13 cellular contexts compared by ENCODE assay signal in the genomic region with DNA sequence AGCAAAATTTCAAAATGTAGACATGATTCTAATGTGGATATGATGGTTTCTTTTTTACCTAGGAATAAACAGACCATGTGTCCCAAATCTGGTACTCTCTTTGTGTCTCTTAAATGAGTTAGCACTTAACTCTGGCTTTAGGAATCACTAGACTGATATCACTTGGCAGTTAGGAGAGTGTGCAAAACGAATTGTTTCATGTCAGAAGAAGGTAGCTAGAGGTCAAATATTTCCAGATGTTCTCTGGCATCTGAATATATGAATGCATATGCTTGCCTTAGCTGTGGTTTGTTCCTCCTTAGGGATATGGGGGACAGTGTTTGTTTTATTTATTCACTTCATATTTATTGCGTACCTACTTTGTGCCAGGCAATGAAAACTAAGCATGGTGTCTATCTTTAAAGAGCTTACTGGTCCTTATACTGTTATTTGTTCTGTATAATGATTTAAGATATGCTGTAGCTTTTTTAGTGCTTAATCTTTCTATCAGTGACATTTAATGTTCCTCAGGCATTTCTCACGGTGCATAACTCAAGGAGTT.
DNase-seq lines count a peak whose midpoint lies in the region; ATAC-seq, FAIRE-seq and TF ChIP-seq lines count a peak whose summit lies in the region.
"Had no signal": no experiment of that assay in that cellular context is flagged by ENCODE, and none has a peak within 500 bp of the region (broad histone marks: within the 10 kb centered on the region; RNA-seq: fewer than 3 reads in every experiment).

No MANE protein-coding gene starts in this region.

- POLR2A ChIA-PET in CD8-positive, alpha-beta memory T cell (lab: Charles Lee): interaction anchor here (0.5 to 1.8 kb wide), 5 partner anchors 21 to 246 kb away, joined by 3 to 6 read pairs (median 5); a partner anchor contains a TSS
- POLR2A ChIA-PET in activated CD8-positive, alpha-beta T cell treated with anti-CD3 and anti-CD28 coated beads for 36 hours (lab: Charles Lee): no interaction called here

- H3K9me3 ChIP-seq in BLaER1 treated with 17β-estradiol and CSF1 and Interleukin-3, amounts not matched to agents 10 nM and 100 nM (replicated peaks in 1 of 11): peaks cover 0 to 48% (median 31%) of the 10 kb centered on the region in 11 experiments; a peak in 15 of 22 replicates
- no peaks in the 10 kb centered on the region for H3K9me3 ChIP-seq in CD8-positive, alpha-beta memory T cell (ENCODE audit: low read length)
- H3K9me3 ChIP-seq in keratinocyte (ENCODE audit: control insufficient read depth, low read depth, low read length): no peaks in the 10 kb centered on the region

- peaks cover 6 to 86% (median 75%) of the 10 kb centered on the region in 11 experiments; a peak in 20 of 22 replicates for H3K36me3 ChIP-seq in BLaER1 treated with 17β-estradiol and CSF1 and Interleukin-3, amounts not matched to agents 10 nM and 100 nM
- H3K36me3 ChIP-seq in CD8-positive, alpha-beta memory T cell (ENCODE audit: insufficient read depth, low read length): peaks cover 3% of the 10 kb centered on the region
- no peaks in the 10 kb centered on the region for H3K36me3 ChIP-seq in keratinocyte (ENCODE audit: control insufficient read depth in 2 of 2, extremely low read depth in 1 of 2, insufficient read depth in 2 of 2, low read length in 2 of 2)

- peaks cover 17 to 51% (median 25%) of the 10 kb centered on the region in 3 donors for H3K36me3 Mint-ChIP-seq in CD8-positive, alpha-beta memory T cell
- H3K36me3 Mint-ChIP-seq in activated CD8-positive, alpha-beta T cell treated with anti-CD3 and anti-CD28 coated beads for 36 hours (ENCODE audit: low read depth): peaks cover 79% of the 10 kb centered on the region

- peak overlapping the region in 2 of 11 experiments; percentile 8 to 22; a peak in 1 of 22 replicates for H3K9ac ChIP-seq in BLaER1 treated with 17β-estradiol and CSF1 and Interleukin-3, amounts not matched to agents 10 nM and 100 nM
- H3K9ac ChIP-seq in keratinocyte (ENCODE audit: control insufficient read depth, extremely low read depth, insufficient read depth, low read length): no peak overlapping the region

- H3K27ac Mint-ChIP-seq in CD8-positive, alpha-beta memory T cell: peak overlapping the region; percentile 64 to 98 (median 82)
- peak overlapping the region; percentile 96 for H3K27ac Mint-ChIP-seq in activated CD8-positive, alpha-beta T cell treated with anti-CD3 and anti-CD28 coated beads for 36 hours

- H3K4me3 ChIP-seq in BLaER1 treated with 17β-estradiol and CSF1 and Interleukin-3, amounts not matched to agents 10 nM and 100 nM: no peak overlapping the region; a peak in 1 of 20 replicates
- H3K4me3 ChIP-seq in CD8-positive, alpha-beta memory T cell (ENCODE audit: low read length): peak overlapping the region; percentile 7
- H3K4me3 ChIP-seq in keratinocyte (ENCODE audit: control insufficient read depth in 2 of 3, extremely low read depth in 1 of 3, insufficient read depth in 2 of 3, low read depth in 1 of 3, low read length in 3 of 3): no peak overlapping the region
- H3K4me3 ChIP-seq: K562 had no signal

- dilution Hi-C loops in keratinocyte (cut with MboI; ENCODE audit: extremely low pct_ligation_motif_present, low sequenced_read_pairs): no loop called here

- DNase-seq in CD8-positive, alpha-beta memory T cell: no peak
- no peak for DNase-seq in activated CD8-positive, alpha-beta T cell treated with anti-CD3 and anti-CD28 coated beads for 36 hours
- DNase-seq in keratinocyte (ENCODE audit: low read depth, low spot score) (no peak), COR-L47 (lab: John Stamatoyannopoulos, UW) (no peak), cerebellar nuclear complex (lab: John Stamatoyannopoulos, UW) (no peak)
- DNase-seq: activated gamma-delta T cell treated with Interleukin-2 at 50 U/mL for 16 hours, hypothalamus, NCI-H1105 treated with DMSO at 0.1 percent for 48 hours, NCI-H82 had no signal

- no peak for TF ChIP-seq CTCF in activated CD8-positive, alpha-beta T cell treated with anti-CD3 and anti-CD28 coated beads for 36 hours (IDR thresholded peaks at IDR 0.05)
- TF ChIP-seq CTCF in keratinocyte (optimal IDR thresholded peaks at IDR 0.05 in 1 of 3, IDR thresholded peaks at IDR 0.05 in 1 of 3, conservative IDR thresholded peaks at IDR 0.05 in 1 of 3; ENCODE audit: extremely low read depth in 1 of 3, insufficient read depth in 2 of 3, low read length in 3 of 3): no peak

- peak overlapping the region; percentile 61 to 94 (median 87); a peak in 20 of 22 replicates for H3K4me2 ChIP-seq in BLaER1 treated with 17β-estradiol and CSF1 and Interleukin-3, amounts not matched to agents 10 nM and 100 nM
- no peak overlapping the region for H3K4me2 ChIP-seq in keratinocyte (ENCODE audit: control insufficient read depth, extremely low read depth, insufficient read depth, low read depth, low read length)

- H3K27ac ChIP-seq in BLaER1 treated with 17β-estradiol and CSF1 and Interleukin-3, amounts not matched to agents 10 nM and 100 nM: peak overlapping the region in 10 of 11 experiments; percentile 56 to 100 (median 97); a peak in 20 of 22 replicates
- peak overlapping the region; percentile 9 for H3K27ac ChIP-seq in CD8-positive, alpha-beta memory T cell (ENCODE audit: low read depth, low read length)
- no peak overlapping the region for H3K27ac ChIP-seq in keratinocyte (ENCODE audit: control insufficient read depth, insufficient read depth, low read length)
- H3K27ac ChIP-seq: C4-2B had no signal

- peak overlapping the region in 6 of 7 donors; percentile 34 to 86 (median 81) for H3K4me3 Mint-ChIP-seq in CD8-positive, alpha-beta memory T cell
- no peak overlapping the region for H3K4me3 Mint-ChIP-seq in activated CD8-positive, alpha-beta T cell treated with anti-CD3 and anti-CD28 coated beads for 36 hours

- no peaks in the 10 kb centered on the region for H3K9me1 ChIP-seq in keratinocyte (ENCODE audit: control insufficient read depth, extremely low read depth, insufficient read depth, low read length)

- FAIRE-seq in keratinocyte (lab: Jason Lieb, UNC): peak; percentile 52
- FAIRE-seq: K562 had no signal

- intact Hi-C loops in activated CD8-positive, alpha-beta T cell treated with anti-CD3 and anti-CD28 coated beads for 36 hours (cut with micrococcal nuclease): loop anchor here (10.0 kb wide), 1 partner anchor 147 kb away; no protein-coding TSS in a partner anchor

- H2AFZ ChIP-seq in keratinocyte (ENCODE audit: control insufficient read depth, low read length): no peak overlapping the region

- CTCF ChIA-PET in CD8-positive, alpha-beta memory T cell (lab: Charles Lee): interaction anchor here (0.7 to 2.7 kb wide), 3 partner anchors 14 to 65 kb away, joined by 3 to 16 read pairs (median 4); no protein-coding TSS in a partner anchor
- CTCF ChIA-PET in activated CD8-positive, alpha-beta T cell treated with anti-CD3 and anti-CD28 coated beads for 36 hours (lab: Charles Lee): interaction anchor here (1.1 to 3.5 kb wide), 5 partner anchors 11 to 99 kb away, joined by 3 to 19 read pairs (median 4); no protein-coding TSS in a partner anchor

- H3K27me3 ChIP-seq in BLaER1 treated with 17β-estradiol and CSF1 and Interleukin-3, amounts not matched to agents 10 nM and 100 nM: no peaks in the 10 kb centered on the region
- no peaks in the 10 kb centered on the region for H3K27me3 ChIP-seq in CD8-positive, alpha-beta memory T cell (ENCODE audit: insufficient read depth, low read length, poor library complexity, severe bottlenecking)
- no peaks in the 10 kb centered on the region for H3K27me3 ChIP-seq in keratinocyte (ENCODE audit: control insufficient read depth, extremely low read depth, insufficient read depth, low read length)

- ATAC-seq in activated CD8-positive, alpha-beta T cell treated with anti-CD3 and anti-CD28 coated beads for 36 hours: no peak
- ATAC-seq in GM21447 (IDR thresholded peaks at IDR 0.05; ENCODE audit: unreplicated experiment): no peak
- ATAC-seq: K562 had no signal

- peaks cover 84 to 98% (median 89%) of the 10 kb centered on the region in 10 experiments for H3K4me1 ChIP-seq in BLaER1 treated with 17β-estradiol and CSF1 and Interleukin-3, amounts not matched to agents 10 nM and 100 nM
- peaks cover 81% of the 10 kb centered on the region for H3K4me1 ChIP-seq in CD8-positive, alpha-beta memory T cell (ENCODE audit: insufficient read depth, low read length)
- H3K4me1 ChIP-seq in keratinocyte (ENCODE audit: control insufficient read depth, extremely low read depth, insufficient read depth, low read length): no peaks in the 10 kb centered on the region

- H4K20me1 ChIP-seq in BLaER1 treated with 17β-estradiol and CSF1 and Interleukin-3, amounts not matched to agents 10 nM and 100 nM: no peaks in the 10 kb centered on the region
- no peaks in the 10 kb centered on the region for H4K20me1 ChIP-seq in keratinocyte (ENCODE audit: control insufficient read depth, extremely low read depth, insufficient read depth, low read length)

- no peaks in the 10 kb centered on the region for H3K27me3 Mint-ChIP-seq in CD8-positive, alpha-beta memory T cell
- H3K27me3 Mint-ChIP-seq in activated CD8-positive, alpha-beta T cell treated with anti-CD3 and anti-CD28 coated beads for 36 hours: no peaks in the 10 kb centered on the region

- no peaks in the 10 kb centered on the region for H3K9me3 Mint-ChIP-seq in CD8-positive, alpha-beta memory T cell
- H3K9me3 Mint-ChIP-seq in activated CD8-positive, alpha-beta T cell treated with anti-CD3 and anti-CD28 coated beads for 36 hours: peaks cover 4% of the 10 kb centered on the region

- H3K4me1 Mint-ChIP-seq in CD8-positive, alpha-beta memory T cell: peaks cover 83 to 96% (median 95%) of the 10 kb centered on the region in 3 donors
- H3K4me1 Mint-ChIP-seq in activated CD8-positive, alpha-beta T cell treated with anti-CD3 and anti-CD28 coated beads for 36 hours (ENCODE audit: low read depth): peaks cover 92% of the 10 kb centered on the region

- no peaks in the 10 kb centered on the region for H3K79me2 ChIP-seq in keratinocyte (ENCODE audit: control insufficient read depth, insufficient read depth, low read length)
